ENCODE assay signal across 8 cellular contexts in genomic region chr1:234398849-234399381, GRCh38. TPM values are rescaled to one million over a fixed set of nuclear protein-coding genes. Genes with fewer than 3 reads are reported as not detected.
DNase-seq lines count a peak whose midpoint lies in the region; ATAC-seq and TF ChIP-seq lines count a peak whose summit lies in the region.

No MANE protein-coding gene starts in this region.

- TF ChIP-seq CTCF in GM20000 (IDR thresholded peaks at IDR 0.05; ENCODE audit: extremely low read depth, missing control alignments) (no peak), epithelial cell of esophagus (IDR thresholded peaks at IDR 0.05; ENCODE audit: insufficient read depth, low read depth, low read length, missing control alignments) (no peak), ovary (IDR thresholded peaks at IDR 0.05) (no peak)

- no peaks in the 10 kb centered on the region for H3K9me3 ChIP-seq in BLaER1 treated with 17β-estradiol and CSF1 and Interleukin-3, amounts not matched to agents 10 nM and 100 nM (replicated peaks in 1 of 11)
- H3K9me3 ChIP-seq in ovary: no peaks in the 10 kb centered on the region

- WGBS in ovary, 3 donors: 79% methylated on average over 8 of the region's 8 CpGs

- H3K4me1 ChIP-seq in BLaER1 treated with 17β-estradiol and CSF1 and Interleukin-3, amounts not matched to agents 10 nM and 100 nM: peaks cover 6 to 65% (median 34%) of the 10 kb centered on the region in 10 experiments; a peak in 18 of 20 replicates
- H3K4me1 ChIP-seq in ovary (ENCODE audit: insufficient read depth): no peaks in the 10 kb centered on the region

- intact Hi-C loops in ovary (cut with DNase I): no loop called here

- ATAC-seq in GM18520 (IDR thresholded peaks at IDR 0.05; ENCODE audit: unreplicated experiment): no peak

- DNase-seq in GM20000 (ENCODE audit: low spot score): peak; percentile 68
- peak; percentile 16 for DNase-seq in LHCN-M2 (ENCODE audit: low read depth)
- peak; percentile 43 for DNase-seq in epithelial cell of esophagus (ENCODE audit: low read depth)
- DNase-seq in SW480 (ENCODE audit: low spot score): no peak
- DNase-seq in cerebellum (ENCODE audit: low spot score): no peak
- no peak for DNase-seq in ovary

- peaks cover 0 to 72% (median 44%) of the 10 kb centered on the region in 11 experiments; a peak in 14 of 22 replicates for H3K36me3 ChIP-seq in BLaER1 treated with 17β-estradiol and CSF1 and Interleukin-3, amounts not matched to agents 10 nM and 100 nM
- H3K36me3 ChIP-seq in ovary: no peaks in the 10 kb centered on the region

- H4K20me1 ChIP-seq in BLaER1 treated with 17β-estradiol and CSF1 and Interleukin-3, amounts not matched to agents 10 nM and 100 nM: 0 out of 22 replicates have a peak, but pooled peaks cover 0 to 4% (median 0%) of the 10 kb centered on the region in 11 experiments

- H3K9ac ChIP-seq in BLaER1 treated with 17β-estradiol and CSF1 and Interleukin-3, amounts not matched to agents 10 nM and 100 nM: peak overlapping the region in 6 of 11 experiments; percentile 10 to 63 (median 45); a peak in 9 of 22 replicates

- H3K4me3 ChIP-seq in BLaER1 treated with 17β-estradiol and CSF1 and Interleukin-3, amounts not matched to agents 10 nM and 100 nM: peak overlapping the region in 3 of 10 experiments; percentile 22 to 39 (median 26); a peak in 3 of 20 replicates
- H3K4me3 ChIP-seq in epithelial cell of esophagus (ENCODE audit: low read length): no peak overlapping the region
- H3K4me3 ChIP-seq in ovary: no peak overlapping the region

- TF ChIP-seq POLR2A in ovary (IDR thresholded peaks at IDR 0.05): no peak

- no peaks in the 10 kb centered on the region for H3K27me3 ChIP-seq in BLaER1 treated with 17β-estradiol and CSF1 and Interleukin-3, amounts not matched to agents 10 nM and 100 nM
- no peaks in the 10 kb centered on the region for H3K27me3 ChIP-seq in ovary

- H3K27ac ChIP-seq in BLaER1 treated with 17β-estradiol and CSF1 and Interleukin-3, amounts not matched to agents 10 nM and 100 nM: peak overlapping the region in 10 of 11 experiments; percentile 38 to 79 (median 64); a peak in 18 of 22 replicates
- no peak overlapping the region for H3K27ac ChIP-seq in ovary

- peak overlapping the region in 9 of 11 experiments; percentile 12 to 87 (median 72); a peak in 19 of 22 replicates for H3K4me2 ChIP-seq in BLaER1 treated with 17β-estradiol and CSF1 and Interleukin-3, amounts not matched to agents 10 nM and 100 nM

- TF ChIP-seq EP300 in ovary (IDR thresholded peaks at IDR 0.05): no peak

RNA-seq across cellular contexts. Expression of gene COA6, which starts 25.7 kb away (rescaled TPM):
- total RNA-seq in LHCN-M2 (2014; rRNA removed) (18.4 and 34.8 TPM in 2 replicates), cerebellum (10.7 TPM), ovary (10 to 100 TPM; 12.8 to 20.4 (median 16.9) TPM)
- 38.4 TPM for polyA plus RNA-seq in LHCN-M2 (2012)
- 10 to 100 TPM; 26.0 to 28.3 TPM for polyA plus RNA-seq in ovary

Comparison
In these comparisons a context has a peak if more than half of its experiments do, and no peak if none do; other contexts are left out.
1. H3K27ac ChIP-seq: peak in BLaER1 treated with 17β-estradiol and CSF1 and Interleukin-3, amounts not matched to agents 10 nM and 100 nM (10 of 11); none in ovary (0 of 2).
2. DNase-seq: peak in GM20000 (single experiment), LHCN-M2 (single experiment) and epithelial cell of esophagus (single experiment); none in SW480 (single experiment), cerebellum (single experiment) and ovary (0 of 5).